Comparison of ENCODE assay signal across 18 cellular contexts in genomic region chr14:34615507-34615906, GRCh38.
"Had no signal": no experiment of that assay in that cellular context is flagged by ENCODE, and none has a peak within 500 bp of the region (broad histone marks: within the 10 kb centered on the region; RNA-seq: fewer than 3 reads in every experiment).

No MANE protein-coding gene starts in this region.

- H3K9me3 Mint-ChIP-seq: activated CD4-positive, alpha-beta T cell treated with anti-CD3 and anti-CD28 coated beads, Interleukin-2, amount 10 ng/mL, durations not matched to agents 7 days and 5 days; activated naive CD4-positive, alpha-beta T cell treated with anti-CD3 and anti-CD28 coated beads, Interleukin-2, amount 50 U/mL, for 24 hours; dendritic cell treated with granulocyte-macrophage colony-stimulating factor and Interleukin-4, amounts not matched to agents 40 ng/mL and 50 ng/mL, for 4 days; natural killer cell treated with Interleukin-12 subunit alpha and Interleukin-12 subunit beta and Interleukin-15 and Interleukin-18, amount 100 ng/mL, for 72 hours; stimulated activated naive CD8-positive, alpha-beta T cell treated with anti-CD3 and anti-CD28 coated beads, Interleukin-15, amount 100 ng/mL, for 72 hours had no signal

- DNase-seq: activated CD4-positive, alpha-beta T cell treated with anti-CD3 and anti-CD28 coated beads, Interleukin-2, amount 10 ng/mL, durations not matched to agents 7 days and 5 days; activated CD8-positive, alpha-beta T cell treated with anti-CD3 and anti-CD28 coated beads, Interleukin-2, amount 10 ng/mL, durations not matched to agents 7 days and 5 days; activated gamma-delta T cell; activated T-cell treated with anti-CD3 and anti-CD28 coated beads, Interleukin-2, amount 50 U/mL, for 48 hours; effector CD8-positive, alpha-beta T cell; esophagus squamous epithelium; heart right ventricle; left cardiac atrium; lower lobe of right lung; stimulated activated CD8-positive, alpha-beta memory T cell treated with anti-CD3 and anti-CD28 coated beads, Interleukin-4, amount 100 ng/mL, for 48 hours; stimulated activated naive CD8-positive, alpha-beta T cell treated with anti-CD3 and anti-CD28 coated beads, Interleukin-15, amount 100 ng/mL, for 72 hours; SW 1271; transverse colon had no signal

- H3K36me3 Mint-ChIP-seq: natural killer cell treated with Interleukin-12 subunit alpha and Interleukin-12 subunit beta and Interleukin-15 and Interleukin-18, amount 100 ng/mL, for 72 hours had no signal

- H3K27me3 ChIP-seq: esophagus squamous epithelium, heart right ventricle, suprapubic skin, transverse colon had no signal

- H3K9me3 ChIP-seq: esophagus squamous epithelium, heart right ventricle, lower lobe of right lung, suprapubic skin, transverse colon had no signal

- FAIRE-seq: bronchial epithelial cell had no signal

- ATAC-seq: activated CD8-positive, alpha-beta T cell treated with anti-CD3 and anti-CD28 coated beads, Interleukin-2, amount 10 ng/mL, durations not matched to agents 7 days and 5 days; heart right ventricle; left cardiac atrium; lower lobe of right lung; natural killer cell treated with Interleukin-12 subunit alpha and Interleukin-12 subunit beta and Interleukin-15 and Interleukin-18, amount 100 ng/mL, for 72 hours; stimulated activated naive CD8-positive, alpha-beta T cell treated with anti-CD3 and anti-CD28 coated beads, Interleukin-15, amount 100 ng/mL, for 72 hours had no signal

- H3K4me3 ChIP-seq: esophagus squamous epithelium, heart right ventricle, lower lobe of right lung, suprapubic skin, transverse colon had no signal

- H3K27ac Mint-ChIP-seq: dendritic cell treated with granulocyte-macrophage colony-stimulating factor and Interleukin-4, amounts not matched to agents 40 ng/mL and 50 ng/mL, for 4 days had no signal

- H3K27ac ChIP-seq: esophagus squamous epithelium, heart right ventricle, lower lobe of right lung, suprapubic skin, transverse colon had no signal

- H3K4me3 Mint-ChIP-seq: activated CD4-positive, alpha-beta T cell treated with anti-CD3 and anti-CD28 coated beads, Interleukin-2, amount 10 ng/mL, durations not matched to agents 7 days and 5 days; activated CD8-positive, alpha-beta T cell treated with anti-CD3 and anti-CD28 coated beads, Interleukin-2, amount 10 ng/mL, durations not matched to agents 7 days and 5 days; activated naive CD4-positive, alpha-beta T cell treated with anti-CD3 and anti-CD28 coated beads, Interleukin-2, amount 50 U/mL, for 24 hours; dendritic cell treated with granulocyte-macrophage colony-stimulating factor and Interleukin-4, amounts not matched to agents 40 ng/mL and 50 ng/mL, for 4 days; natural killer cell treated with Interleukin-12 subunit alpha and Interleukin-12 subunit beta and Interleukin-15 and Interleukin-18, amount 100 ng/mL, for 72 hours; stimulated activated naive CD8-positive, alpha-beta T cell treated with anti-CD3 and anti-CD28 coated beads, Interleukin-15, amount 100 ng/mL, for 72 hours had no signal

- H3K4me1 ChIP-seq: suprapubic skin had no signal

- H3K27me3 Mint-ChIP-seq: activated CD4-positive, alpha-beta T cell treated with anti-CD3 and anti-CD28 coated beads, Interleukin-2, amount 10 ng/mL, durations not matched to agents 7 days and 5 days; activated naive CD4-positive, alpha-beta T cell treated with anti-CD3 and anti-CD28 coated beads, Interleukin-2, amount 50 U/mL, for 24 hours; dendritic cell treated with granulocyte-macrophage colony-stimulating factor and Interleukin-4, amounts not matched to agents 40 ng/mL and 50 ng/mL, for 4 days; natural killer cell treated with Interleukin-12 subunit alpha and Interleukin-12 subunit beta and Interleukin-15 and Interleukin-18, amount 100 ng/mL, for 72 hours; stimulated activated naive CD8-positive, alpha-beta T cell treated with anti-CD3 and anti-CD28 coated beads, Interleukin-15, amount 100 ng/mL, for 72 hours had no signal
